In the genomic region with DNA sequence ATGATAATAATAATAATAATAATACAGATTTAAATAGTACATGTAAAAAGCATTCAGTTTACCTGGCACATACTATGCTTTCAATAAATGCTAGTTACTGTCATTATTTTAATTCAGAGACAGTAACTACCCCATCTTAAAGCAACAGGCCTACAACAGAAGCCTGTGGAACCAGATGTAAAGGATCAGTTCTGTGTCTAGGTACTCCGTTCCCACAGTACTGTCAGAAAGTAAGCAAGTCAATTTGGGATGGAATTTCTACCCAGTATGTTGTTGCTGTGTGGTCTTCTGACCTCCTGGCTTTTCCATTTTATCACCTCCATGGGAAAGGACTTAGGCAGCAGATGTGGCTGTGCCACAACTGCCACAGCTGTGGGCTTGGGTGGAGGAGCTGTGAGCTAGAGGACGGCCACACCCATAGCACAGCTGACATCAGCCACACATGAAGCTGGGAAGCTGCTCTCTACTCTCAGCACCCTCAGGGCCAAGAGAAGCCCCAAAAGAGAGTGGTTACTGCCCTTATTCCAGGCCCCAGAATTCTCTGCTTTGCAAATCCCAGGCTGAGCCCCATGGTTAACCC, we compare ENCODE assay signal across 12 cellular contexts.
DNase-seq lines count a peak whose midpoint lies in the region; ATAC-seq, FAIRE-seq and TF ChIP-seq lines count a peak whose summit lies in the region.
"Had no signal": no experiment of that assay in that cellular context is flagged by ENCODE, and none has a peak within 500 bp of the region (broad histone marks: within the 10 kb centered on the region; RNA-seq: fewer than 3 reads in every experiment).

No MANE protein-coding gene starts in this region.

- ATAC-seq in left ventricle myocardium superior (peak; percentile 54), HG03159 (IDR thresholded peaks at IDR 0.05; ENCODE audit: unreplicated experiment) (no peak)

- no peak for FAIRE-seq in D721Med (lab: Jason Lieb, UNC)

- DNase-seq in EH (ENCODE audit: low read depth) (peak; percentile 53), SJSA1 (ENCODE audit: low read depth in 1 of 2, low spot score in 2 of 2) (peak; percentile 84 to 88), left ventricle myocardium superior (peak; percentile 55), sigmoid colon (no peak), DMS153 treated with DMSO at 0.1 percent for 48 hours (lab: John Stamatoyannopoulos, UW; ENCODE audit: unreplicated experiment) (no peak), head of caudate nucleus (no peak), D721Med (ENCODE audit: insufficient read length, low spot score) (no peak)
- DNase-seq: activated naive CD8-positive, alpha-beta T cell treated with anti-CD3 and anti-CD28 coated beads, Interleukin-2, amount 10 ng/mL, durations not matched to agents 7 days and 5 days; CD4-positive, alpha-beta T cell; GOT3; NCI-H2081 treated with DMSO at 0.1 percent for 48 hours had no signal

- peak overlapping the region; percentile 88 for H3K27ac ChIP-seq in SJSA1
- peak overlapping the region; percentile 50 to 77 (median 70) for H3K27ac ChIP-seq in sigmoid colon

- no peak for TF ChIP-seq POLR2A in sigmoid colon (IDR thresholded peaks at IDR 0.05)

- no peaks in the 10 kb centered on the region for H3K27me3 ChIP-seq in SJSA1 (replicated peaks)
- H3K27me3 ChIP-seq in sigmoid colon, result no peaks in the 10 kb centered on the region

- 63 to 73% methylated on average over 2 of the region's 2 CpGs for whole genome bisulfite sequencing in sigmoid colon, 2 donors

- H3K9me3 ChIP-seq in SJSA1 (replicated peaks), result no peaks in the 10 kb centered on the region
- no peaks in the 10 kb centered on the region for H3K9me3 ChIP-seq in sigmoid colon

- no peak for TF ChIP-seq EP300 in sigmoid colon (IDR thresholded peaks at IDR 0.05)

- peaks cover 35% of the 10 kb centered on the region for H3K4me1 ChIP-seq in SJSA1 (replicated peaks)
- H3K4me1 ChIP-seq in sigmoid colon, result peaks cover 0 to 65% (median 42%) of the 10 kb centered on the region in 4 donors

- peaks cover 92% of the 10 kb centered on the region for H3K36me3 ChIP-seq in SJSA1
- H3K36me3 ChIP-seq in sigmoid colon, result peaks cover 20 to 100% (median 44%) of the 10 kb centered on the region in 4 donors

- TF ChIP-seq CTCF in sigmoid colon (IDR thresholded peaks at IDR 0.05) (no peak), D721Med (IDR thresholded peaks at IDR 0.05; ENCODE audit: insufficient read depth, missing control alignments) (no peak)

- intact Hi-C loops in left ventricle myocardium superior (cut with micrococcal nuclease) (no loop called here), sigmoid colon (cut with DNase I) (loop anchor here (5.0 kb wide), 1 partner anchor 70 kb away; no protein-coding TSS in a partner anchor), head of caudate nucleus (cut with DNase I) (no loop called here)

- H3K4me3 ChIP-seq in SJSA1, result no peak overlapping the region
- no peak overlapping the region for H3K4me3 ChIP-seq in sigmoid colon

Comparison
In these comparisons a context has a peak if more than half of its experiments do, and no peak if none do; other contexts are left out.
1. DNase-seq: peak in EH (single experiment), SJSA1 (2 of 2) and left ventricle myocardium superior (single experiment); none in sigmoid colon (single experiment), DMS153 treated with DMSO at 0.1 percent for 48 hours (single experiment), head of caudate nucleus (0 of 42) and D721Med (single experiment).